In the genomic region with DNA sequence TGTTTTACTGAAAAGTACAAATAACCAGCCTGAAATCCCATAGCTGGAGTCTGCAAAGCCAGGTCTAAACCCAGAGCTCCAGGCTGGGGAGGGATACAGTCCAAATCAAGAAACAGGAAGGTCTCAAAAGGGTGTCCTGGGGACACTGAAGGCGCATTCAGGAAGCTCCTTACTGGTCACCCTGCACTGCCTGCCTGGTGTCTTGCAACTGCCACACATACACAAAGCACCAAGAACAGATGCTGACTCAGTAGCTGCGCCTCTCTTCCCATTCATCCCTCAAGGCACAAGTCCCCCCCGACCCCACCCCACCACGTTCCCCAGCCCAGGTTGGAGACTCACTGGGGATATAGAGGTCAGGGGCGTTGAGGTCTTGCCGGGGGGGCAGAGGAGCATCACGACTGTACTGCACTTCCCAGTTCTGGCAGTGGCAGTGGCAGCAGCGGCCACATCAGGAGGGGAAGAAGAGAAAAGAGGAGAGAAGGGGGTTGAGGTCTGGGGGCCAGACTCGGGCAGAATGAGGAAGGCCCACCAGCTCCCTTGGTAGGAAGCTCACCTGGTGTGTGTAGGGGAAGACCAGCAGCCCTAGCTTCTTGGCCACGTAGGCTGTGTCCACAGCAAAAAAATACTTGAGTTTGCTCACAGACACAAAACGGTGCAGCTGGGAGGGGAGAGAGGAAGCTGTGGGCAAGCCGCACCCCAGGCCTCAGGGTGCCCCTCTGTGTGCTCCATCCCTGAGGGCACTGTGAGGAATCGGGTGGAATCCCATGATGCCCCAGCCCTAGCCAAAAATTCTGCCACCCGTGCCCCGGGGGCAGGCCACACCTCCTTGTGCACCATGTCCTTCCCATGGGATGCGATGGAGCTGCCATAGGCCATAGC, we compare ENCODE assay signal across 8 cellular contexts. TPM values are rescaled to one million over a fixed set of nuclear protein-coding genes. Genes with fewer than 3 reads are reported as not detected.
DNase-seq lines count a peak whose midpoint lies in the region; ATAC-seq and TF ChIP-seq lines count a peak whose summit lies in the region.

No MANE protein-coding gene starts in this region.

- no peak for TF ChIP-seq CTCF in activated CD8-positive, alpha-beta T cell treated with anti-CD3 and anti-CD28 coated beads for 36 hours (IDR thresholded peaks at IDR 0.05)

- H3K36me3 Mint-ChIP-seq in activated CD4-positive, alpha-beta T cell treated with anti-CD3 and anti-CD28 coated beads for 36 hours (ENCODE audit: low read depth): peaks cover 8% of the 10 kb centered on the region
- H3K36me3 Mint-ChIP-seq in activated CD8-positive, alpha-beta T cell treated with anti-CD3 and anti-CD28 coated beads for 36 hours (ENCODE audit: low read depth): peaks cover 3% of the 10 kb centered on the region
- peaks cover 0 to 3% (median 0%) of the 10 kb centered on the region in 3 donors for H3K36me3 Mint-ChIP-seq in immature natural killer cell

- peaks cover 3% of the 10 kb centered on the region for H3K27me3 Mint-ChIP-seq in activated CD4-positive, alpha-beta T cell treated with anti-CD3 and anti-CD28 coated beads for 36 hours
- peaks cover 7% of the 10 kb centered on the region for H3K27me3 Mint-ChIP-seq in activated CD8-positive, alpha-beta T cell treated with anti-CD3 and anti-CD28 coated beads for 36 hours
- peaks cover 9 to 23% (median 19%) of the 10 kb centered on the region in 3 donors for H3K27me3 Mint-ChIP-seq in immature natural killer cell (ENCODE audit: low read depth in 3 of 3)

- intact Hi-C loops in activated CD4-positive, alpha-beta T cell treated with anti-CD3 and anti-CD28 coated beads for 36 hours (cut with DNase I, micrococcal nuclease): loop anchor here (2.0 to 5.0 kb wide), 3 partner anchors 65 to 713 kb away; a partner anchor contains a TSS
- intact Hi-C loops in activated CD8-positive, alpha-beta T cell treated with anti-CD3 and anti-CD28 coated beads for 36 hours (cut with micrococcal nuclease): no loop called here

- POLR2A ChIA-PET in activated CD4-positive, alpha-beta T cell treated with anti-CD3 and anti-CD28 coated beads for 36 hours (lab: Charles Lee): no interaction called here
- POLR2A ChIA-PET in activated CD8-positive, alpha-beta T cell treated with anti-CD3 and anti-CD28 coated beads for 36 hours (lab: Charles Lee): interaction anchor here (1.2 to 1.5 kb wide), 3 partner anchors 20 to 26 kb away, joined by 3 to 6 read pairs (median 5); a partner anchor contains a TSS

- peak overlapping the region; percentile 85 for H3K27ac Mint-ChIP-seq in activated CD4-positive, alpha-beta T cell treated with anti-CD3 and anti-CD28 coated beads for 36 hours
- H3K27ac Mint-ChIP-seq in activated CD8-positive, alpha-beta T cell treated with anti-CD3 and anti-CD28 coated beads for 36 hours: no peak overlapping the region
- peak overlapping the region in 5 of 6 donors; percentile 21 to 75 (median 71) for H3K27ac Mint-ChIP-seq in immature natural killer cell

- peak overlapping the region; percentile 89 for H3K4me3 Mint-ChIP-seq in activated CD4-positive, alpha-beta T cell treated with anti-CD3 and anti-CD28 coated beads for 36 hours
- peak overlapping the region; percentile 85 for H3K4me3 Mint-ChIP-seq in activated CD8-positive, alpha-beta T cell treated with anti-CD3 and anti-CD28 coated beads for 36 hours
- H3K4me3 Mint-ChIP-seq in immature natural killer cell: peak overlapping the region; percentile 77 to 94 (median 92)

- CTCF ChIA-PET in activated CD4-positive, alpha-beta T cell treated with anti-CD3 and anti-CD28 coated beads for 36 hours (lab: Charles Lee): interaction anchor here (0.7 to 4.6 kb wide), 5 partner anchors 25 to 134 kb away, joined by 3 to 23 read pairs (median 3); no protein-coding TSS in a partner anchor
- CTCF ChIA-PET in activated CD8-positive, alpha-beta T cell treated with anti-CD3 and anti-CD28 coated beads for 36 hours (lab: Charles Lee): interaction anchor here (1.1 to 4.8 kb wide), 5 partner anchors 23 to 151 kb away, joined by 4 to 27 read pairs (median 13); a partner anchor contains a TSS

- H3K9me3 Mint-ChIP-seq in activated CD4-positive, alpha-beta T cell treated with anti-CD3 and anti-CD28 coated beads for 36 hours (ENCODE audit: low read depth): no peaks in the 10 kb centered on the region
- no peaks in the 10 kb centered on the region for H3K9me3 Mint-ChIP-seq in activated CD8-positive, alpha-beta T cell treated with anti-CD3 and anti-CD28 coated beads for 36 hours
- H3K9me3 Mint-ChIP-seq in immature natural killer cell: no peaks in the 10 kb centered on the region

- no peak for ATAC-seq in activated CD4-positive, alpha-beta T cell treated with anti-CD3 and anti-CD28 coated beads for 36 hours
- no peak for ATAC-seq in activated CD8-positive, alpha-beta T cell treated with anti-CD3 and anti-CD28 coated beads for 36 hours
- ATAC-seq in HG03432 (IDR thresholded peaks at IDR 0.05; ENCODE audit: unreplicated experiment) (no peak), HG02840 (IDR thresholded peaks at IDR 0.05; ENCODE audit: low FRiP score, unreplicated experiment) (no peak)

- H3K4me1 Mint-ChIP-seq in activated CD4-positive, alpha-beta T cell treated with anti-CD3 and anti-CD28 coated beads for 36 hours: peaks cover 30% of the 10 kb centered on the region
- H3K4me1 Mint-ChIP-seq in activated CD8-positive, alpha-beta T cell treated with anti-CD3 and anti-CD28 coated beads for 36 hours (ENCODE audit: low read depth): peaks cover 35% of the 10 kb centered on the region
- H3K4me1 Mint-ChIP-seq in immature natural killer cell: peaks cover 39 to 43% of the 10 kb centered on the region in 2 donors

- H3K27ac ChIP-seq in substantia nigra (ENCODE audit: low read depth, low read length, poor library complexity, severe bottlenecking): peak overlapping the region; percentile 96

- no peak for DNase-seq in activated CD4-positive, alpha-beta T cell treated with anti-CD3 and anti-CD28 coated beads for 36 hours
- no peak for DNase-seq in activated CD4-positive, alpha-beta T cell treated with anti-CD3 and anti-CD28 coated beads for 4 hours
- no peak for DNase-seq in activated CD8-positive, alpha-beta T cell treated with anti-CD3 and anti-CD28 coated beads for 36 hours
- no peak for DNase-seq in immature natural killer cell
- no peak for DNase-seq in substantia nigra (lab: John Stamatoyannopoulos, UW)
- DNase-seq in NCI-H2171 treated with DMSO at 0.1 percent for 48 hours (lab: John Stamatoyannopoulos, UW): no peak

RNA-seq across cellular contexts. Expression of a gene that starts 1.4 kb away (rescaled TPM):
- 10 to 100 TPM; 47.5 to 49.8 TPM for total RNA-seq in activated CD4-positive, alpha-beta T cell treated with anti-CD3 and anti-CD28 coated beads for 36 hours
- 10 to 100 TPM; 57.4 to 64.0 TPM for total RNA-seq in activated CD8-positive, alpha-beta T cell treated with anti-CD3 and anti-CD28 coated beads for 36 hours
- polyA plus RNA-seq in immature natural killer cell: 10 to 100 TPM; 55.7 to 85.2 (median 62.1) TPM

RNA-seq across cellular contexts. Expression of a gene that starts 4.2 kb away (rescaled TPM):
- not detected for total RNA-seq in activated CD4-positive, alpha-beta T cell treated with anti-CD3 and anti-CD28 coated beads for 36 hours
- total RNA-seq in activated CD8-positive, alpha-beta T cell treated with anti-CD3 and anti-CD28 coated beads for 36 hours: not detected
- polyA plus RNA-seq in immature natural killer cell: not detected

RNA-seq across cellular contexts. Expression of a gene that starts 9.5 kb away (rescaled TPM):
- 1 to 10 TPM; 1.3 to 1.6 TPM for total RNA-seq in activated CD4-positive, alpha-beta T cell treated with anti-CD3 and anti-CD28 coated beads for 36 hours
- 1 to 10 TPM in 1 of 2 experiments, under 1 TPM in 1; 0.96 to 2.0 TPM for total RNA-seq in activated CD8-positive, alpha-beta T cell treated with anti-CD3 and anti-CD28 coated beads for 36 hours
- polyA plus RNA-seq in immature natural killer cell: not detected

RNA-seq across cellular contexts. Expression of a gene that starts 19.1 kb away (rescaled TPM):
- 100 to 1,000 TPM; 114 to 147 TPM for total RNA-seq in activated CD4-positive, alpha-beta T cell treated with anti-CD3 and anti-CD28 coated beads for 36 hours
- total RNA-seq in activated CD8-positive, alpha-beta T cell treated with anti-CD3 and anti-CD28 coated beads for 36 hours: 10 to 100 TPM; 97.9 to 98.2 TPM
- 10 to 100 TPM; 22.9 to 33.2 (median 25.8) TPM for polyA plus RNA-seq in immature natural killer cell

RNA-seq across cellular contexts. Expression of a gene that starts 29.3 kb away (rescaled TPM):
- under 1 TPM; 0.23 to 0.26 TPM for total RNA-seq in activated CD4-positive, alpha-beta T cell treated with anti-CD3 and anti-CD28 coated beads for 36 hours
- 10 to 100 TPM; 16.3 to 16.8 TPM for total RNA-seq in activated CD8-positive, alpha-beta T cell treated with anti-CD3 and anti-CD28 coated beads for 36 hours
- not detected for polyA plus RNA-seq in immature natural killer cell
